In the genomic region with DNA sequence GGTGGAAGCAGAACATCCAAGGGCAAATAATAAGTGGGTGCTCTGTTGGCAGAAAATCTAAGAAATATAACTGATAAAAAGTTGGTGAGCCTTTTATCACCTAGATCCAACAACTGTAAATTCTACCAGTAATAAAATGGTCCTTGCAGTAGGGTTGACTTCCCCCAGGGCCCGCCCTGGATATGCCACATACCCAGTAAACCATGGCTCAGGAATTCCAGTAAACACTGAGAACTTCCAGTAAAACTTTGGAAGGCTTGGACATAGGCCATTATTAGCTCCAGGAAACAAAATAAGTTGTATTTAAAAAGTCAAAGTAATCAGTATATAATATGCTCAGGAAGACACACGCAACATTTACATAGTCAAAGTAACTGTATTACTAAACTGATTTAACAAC, we compare ENCODE assay signal across 8 cellular contexts.
"Had no signal": no experiment of that assay in that cellular context is flagged by ENCODE, and none has a peak within 500 bp of the region (broad histone marks: within the 10 kb centered on the region; RNA-seq: fewer than 3 reads in every experiment).

No MANE protein-coding gene starts in this region.

- DNase-seq: GM23248, GOT3, HFFc6, KBM-7 had no signal

- H3K9me3 Mint-ChIP-seq: HFFc6, IgD-negative memory B cell had no signal

- H3K27ac Mint-ChIP-seq: HFFc6, IgD-negative memory B cell had no signal

- H3K27ac ChIP-seq: GM23248, KMS-11 had no signal

- H3K9ac ChIP-seq: GM23248, KMS-11 had no signal

- H2AFZ ChIP-seq: GM23248 had no signal

- H3K4me3 Mint-ChIP-seq: HFFc6, IgD-negative memory B cell had no signal

- H3K4me3 ChIP-seq: GM23248, HAP-1 had no signal

- H3K27me3 Mint-ChIP-seq: IgD-negative memory B cell had no signal

- ATAC-seq: HCT116 had no signal

- H3K9me3 ChIP-seq: HAP-1 had no signal

- H3K36me3 ChIP-seq: HAP-1 had no signal

- H3K4me1 Mint-ChIP-seq: IgD-negative memory B cell had no signal

- H3K4me2 ChIP-seq: KMS-11 had no signal
